Comparison of ENCODE assay signal across 10 cellular contexts in genomic region chr21:45248893-45249381, GRCh38. TPM values are rescaled to one million over a fixed set of nuclear protein-coding genes. Genes with fewer than 3 reads are reported as not detected.
DNase-seq lines count a peak whose midpoint lies in the region; ATAC-seq and TF ChIP-seq lines count a peak whose summit lies in the region.
"Had no signal": no experiment of that assay in that cellular context is flagged by ENCODE, and none has a peak within 500 bp of the region (broad histone marks: within the 10 kb centered on the region; RNA-seq: fewer than 3 reads in every experiment).

No MANE protein-coding gene starts in this region.

- H3K27me3 ChIP-seq in right cardiac atrium (ENCODE audit: control insufficient read depth, insufficient read depth) = no peaks in the 10 kb centered on the region
- peaks cover 0 to 53% (median 11%) of the 10 kb centered on the region in 3 donors for H3K27me3 ChIP-seq in stomach
- H3K27me3 ChIP-seq in naive thymus-derived CD4-positive, alpha-beta T cell (ENCODE audit: control insufficient read depth in 2 of 2, insufficient read depth in 2 of 2, low read length in 2 of 2) = no peaks in the 10 kb centered on the region

- H3K4me3 Mint-ChIP-seq in naive thymus-derived CD4-positive, alpha-beta T cell = no peak overlapping the region

- TF ChIP-seq POLR2A in stomach (IDR thresholded peaks at IDR 0.05) = no peak

- H3K36me3 ChIP-seq in stomach = no peaks in the 10 kb centered on the region
- no peaks in the 10 kb centered on the region for H3K36me3 ChIP-seq in naive thymus-derived CD4-positive, alpha-beta T cell (ENCODE audit: control insufficient read depth in 2 of 3, insufficient read depth in 3 of 3, low read length in 3 of 3)

- no peaks in the 10 kb centered on the region for H3K4me1 ChIP-seq in right cardiac atrium (ENCODE audit: control insufficient read depth, insufficient read depth, low read length)
- H3K4me1 ChIP-seq in stomach = peaks cover 7 to 12% (median 9%) of the 10 kb centered on the region in 4 donors
- H3K4me1 ChIP-seq in naive thymus-derived CD4-positive, alpha-beta T cell (ENCODE audit: control insufficient read depth in 2 of 2, insufficient read depth in 2 of 2, low read length in 2 of 2) = no peaks in the 10 kb centered on the region

- H3K4me1 Mint-ChIP-seq in naive thymus-derived CD4-positive, alpha-beta T cell = peaks cover 0 to 3% (median 0%) of the 10 kb centered on the region in 7 donors

- no peaks in the 10 kb centered on the region for H3K9me3 ChIP-seq in right cardiac atrium (ENCODE audit: control insufficient read depth, low read length)
- peaks cover 0 to 5% (median 4%) of the 10 kb centered on the region in 4 donors for H3K9me3 ChIP-seq in stomach
- no peaks in the 10 kb centered on the region for H3K9me3 ChIP-seq in naive thymus-derived CD4-positive, alpha-beta T cell (ENCODE audit: control insufficient read depth in 2 of 3, low read length in 3 of 3)

- 36% methylated on average over 14 of the region's 14 CpGs for WGBS in right cardiac atrium
- WGBS in stomach, 5 donors = 32 to 40% (median 37%) methylated on average over 12 to 14 of the region's 14 CpGs

- intact Hi-C loops in right cardiac atrium (cut with DNase I) (no loop called here), stomach (cut with DNase I; ENCODE audit: low total_unique reads) (no loop called here)
- intact Hi-C loops in naive thymus-derived CD4-positive, alpha-beta T cell (cut with micrococcal nuclease) = no loop called here

- H3K27ac Mint-ChIP-seq in naive thymus-derived CD4-positive, alpha-beta T cell = no peak overlapping the region

- H3K4me3 ChIP-seq in HFF-Myc (replicated peaks; ENCODE audit: low read depth, low read length) = peak overlapping the region; percentile 19; the same call in 1 of the 2 replicates
- peak overlapping the region; percentile 8; the same call in 1 of the 2 replicates for H3K4me3 ChIP-seq in WI38 (ENCODE audit: low read depth, low read length)
- no peak overlapping the region for H3K4me3 ChIP-seq in right cardiac atrium (ENCODE audit: low read length)
- H3K4me3 ChIP-seq in stomach = peak overlapping the region; percentile 15 to 30 (median 17)
- H3K4me3 ChIP-seq in naive thymus-derived CD4-positive, alpha-beta T cell (ENCODE audit: low read length) = no peak overlapping the region
- H3K4me3 ChIP-seq: skin epidermis had no signal

- H3K9me3 Mint-ChIP-seq in naive thymus-derived CD4-positive, alpha-beta T cell = peaks cover under 1 to 7% (median 4%) of the 10 kb centered on the region in 11 donors

- peaks cover 0 to 5% (median 0%) of the 10 kb centered on the region in 5 donors for H3K36me3 Mint-ChIP-seq in naive thymus-derived CD4-positive, alpha-beta T cell

- H3K27me3 Mint-ChIP-seq in naive thymus-derived CD4-positive, alpha-beta T cell = peaks cover 0 to 17% (median 7%) of the 10 kb centered on the region in 5 donors

- POLR2A ChIA-PET in naive thymus-derived CD4-positive, alpha-beta T cell (lab: Charles Lee) = no interaction called here

- CTCF ChIA-PET in naive thymus-derived CD4-positive, alpha-beta T cell (lab: Charles Lee) = no interaction called here

- ATAC-seq in right cardiac atrium (peak; percentile 62 to 80), GM21576 (IDR thresholded peaks at IDR 0.05; ENCODE audit: unreplicated experiment) (no peak), HG03520 (IDR thresholded peaks at IDR 0.05; ENCODE audit: unreplicated experiment) (no peak)
- ATAC-seq in naive thymus-derived CD4-positive, alpha-beta T cell = no peak

- no peak for TF ChIP-seq EP300 in stomach (IDR thresholded peaks at IDR 0.05)

- DNase-seq in HFF-Myc (ENCODE audit: extremely low read depth, low read depth) = no peak
- DNase-seq in right cardiac atrium = peak; percentile 46 to 77 (median 77)
- DNase-seq in stomach = no peak
- no peak for DNase-seq in NCI-H2029 (lab: John Stamatoyannopoulos, UW)
- DNase-seq in naive thymus-derived CD4-positive, alpha-beta T cell = no peak

- TF ChIP-seq CTCF in HFF-Myc (IDR thresholded peaks at IDR 0.05; ENCODE audit: low read depth, low read length, missing control alignments) (no peak), WI38 (IDR thresholded peaks at IDR 0.05; ENCODE audit: low read depth, low read length) (no peak), stomach (IDR thresholded peaks at IDR 0.05) (no peak)

- H3K27ac ChIP-seq in right cardiac atrium (ENCODE audit: low read length) = no peak overlapping the region
- H3K27ac ChIP-seq in stomach = no peak overlapping the region
- H3K27ac ChIP-seq in naive thymus-derived CD4-positive, alpha-beta T cell (ENCODE audit: low read depth, low read length) = no peak overlapping the region
- H3K27ac ChIP-seq: HL-60, skin epidermis had no signal

RNA-seq across cellular contexts. Expression of gene POFUT2, which starts 38.8 kb away (rescaled TPM):
- total RNA-seq in right cardiac atrium (10 to 100 TPM; 16.0 to 20.3 (median 19.1) TPM), stomach (10 to 100 TPM; 19.2 to 34.2 (median 29.3) TPM)
- polyA plus RNA-seq in right cardiac atrium (14.1 TPM), stomach (10 to 100 TPM in 1 of 3 donors, 1 to 10 TPM in 2; 7.4 to 15.9 (median 9.5) TPM)
- 10 to 100 TPM; 20.1 to 53.3 (median 47.8) TPM for total RNA-seq in naive thymus-derived CD4-positive, alpha-beta T cell
- polyA plus RNA-seq in naive thymus-derived CD4-positive, alpha-beta T cell = 1 to 10 TPM; 3.8 to 5.4 TPM

Comparison
In these comparisons a context has a peak if more than half of its experiments do, and no peak if none do; other contexts are left out.
1. DNase-seq: peak in right cardiac atrium (3 of 3); none in HFF-Myc (single experiment), stomach (single experiment), NCI-H2029 (single experiment) and naive thymus-derived CD4-positive, alpha-beta T cell (0 of 9).
2. H3K4me3 ChIP-seq: peak in HFF-Myc (single experiment), WI38 (single experiment) and stomach (4 of 4); none in right cardiac atrium (single experiment) and naive thymus-derived CD4-positive, alpha-beta T cell (single experiment).
3. ATAC-seq: peak in right cardiac atrium (2 of 2); none in GM21576 (single experiment), naive thymus-derived CD4-positive, alpha-beta T cell (single experiment) and HG03520 (single experiment).